ENCODE assay signal across 17 cellular contexts in genomic region chr10:110222896-110223675, GRCh38. TPM values are rescaled to one million over a fixed set of nuclear protein-coding genes. Genes with fewer than 3 reads are reported as not detected.
DNase-seq lines count a peak whose midpoint lies in the region; ATAC-seq, FAIRE-seq and TF ChIP-seq lines count a peak whose summit lies in the region.
"Had no signal": no experiment of that assay in that cellular context is flagged by ENCODE, and none has a peak within 500 bp of the region (broad histone marks: within the 10 kb centered on the region; RNA-seq: fewer than 3 reads in every experiment).

No MANE protein-coding gene starts in this region.

- H3K4me1 ChIP-seq in BLaER1 = peaks cover 59% of the 10 kb centered on the region
- H3K4me1 ChIP-seq in rectal smooth muscle tissue (ENCODE audit: control insufficient read depth, insufficient read depth, low read length) = peaks cover 21% of the 10 kb centered on the region

- ATAC-seq in HG03196 (IDR thresholded peaks at IDR 0.05; ENCODE audit: unreplicated experiment) = no peak
- ATAC-seq in naive thymus-derived CD8-positive, alpha-beta T cell = no peak
- ATAC-seq: mucosa of descending colon had no signal

- DNase-seq in GM19239 (ENCODE audit: insufficient read length, low spot score) (no peak), coronary artery (ENCODE audit: low spot score) (no peak)
- DNase-seq in naive thymus-derived CD8-positive, alpha-beta T cell = no peak
- no peak for DNase-seq in stimulated activated naive CD4-positive, alpha-beta T cell (lab: John Stamatoyannopoulos, UW)
- DNase-seq: activated naive CD4-positive, alpha-beta T cell treated with anti-CD3 and anti-CD28 coated beads, Interleukin-2, amount 10 ng/mL, durations not matched to agents 7 days and 5 days; DMS79; mucosa of descending colon; NCI-H187; retina; stimulated activated CD4-positive, alpha-beta T cell treated with anti-CD3 and anti-CD28 coated beads, Interleukin-2, amount 100 ng/mL, for 24 hours had no signal

- POLR2A ChIA-PET in naive thymus-derived CD8-positive, alpha-beta T cell (lab: Charles Lee) = interaction anchor here (0.6 to 10.1 kb wide), 3 partner anchors 13 to 92 kb away, joined by 3 to 153 read pairs (median 3); partner anchors contain the start of gene MXI1

- H3K4me2 ChIP-seq in BLaER1 = 0 out of 2 replicates have a peak overlapping the region, but pooled peaks have one; percentile 67

- peaks cover 82% of the 10 kb centered on the region for H4K20me1 ChIP-seq in BLaER1

- H3K9me3 ChIP-seq in BLaER1 = no peaks in the 10 kb centered on the region
- H3K9me3 ChIP-seq: mucosa of descending colon, SJSA1 had no signal

- FAIRE-seq in GM19239 (lab: Jason Lieb, UNC) = peak; percentile 4
- FAIRE-seq: endometrium, keratinocyte, urothelium cell line had no signal

- H3K4me3 Mint-ChIP-seq in naive thymus-derived CD8-positive, alpha-beta T cell = peak overlapping the region in 3 of 10 donors; percentile 4 to 28 (median 24)

- 0 out of 2 replicates have a peak, but pooled peaks cover under 1% of the 10 kb centered on the region for H3K36me3 ChIP-seq in BLaER1
- H3K36me3 ChIP-seq in rectal smooth muscle tissue (ENCODE audit: control insufficient read depth, insufficient read depth, low read length) = no peaks in the 10 kb centered on the region
- H3K36me3 ChIP-seq: SJSA1 had no signal

- H3K27ac Mint-ChIP-seq in naive thymus-derived CD8-positive, alpha-beta T cell = no peak overlapping the region

- H3K27me3 Mint-ChIP-seq in naive thymus-derived CD8-positive, alpha-beta T cell = peaks cover 0 to 20% (median 7%) of the 10 kb centered on the region in 5 donors

- H3K27ac ChIP-seq in BLaER1 (no peak overlapping the region), coronary artery (peak overlapping the region; percentile 89 to 94), rectal smooth muscle tissue (ENCODE audit: low read depth, low read length) (peak overlapping the region; percentile 91)
- H3K27ac ChIP-seq: SJSA1 had no signal

- no peak for TF ChIP-seq CTCF in coronary artery (IDR thresholded peaks at IDR 0.05)

- H3K4me1 Mint-ChIP-seq in naive thymus-derived CD8-positive, alpha-beta T cell = peaks cover 12 to 34% (median 30%) of the 10 kb centered on the region in 4 donors

- no peaks in the 10 kb centered on the region for H3K9me3 Mint-ChIP-seq in naive thymus-derived CD8-positive, alpha-beta T cell
- H3K9me3 Mint-ChIP-seq: activated naive CD4-positive, alpha-beta T cell treated with anti-CD3 and anti-CD28 coated beads, Interleukin-2, amount 10 ng/mL, durations not matched to agents 7 days and 5 days had no signal

- no peaks in the 10 kb centered on the region for H3K36me3 Mint-ChIP-seq in naive thymus-derived CD8-positive, alpha-beta T cell

- H3K9ac ChIP-seq in BLaER1 (no peak overlapping the region), rectal smooth muscle tissue (ENCODE audit: low read length) (no peak overlapping the region)

- H3K27me3 ChIP-seq in BLaER1 (no peaks in the 10 kb centered on the region), rectal smooth muscle tissue (ENCODE audit: control insufficient read depth, insufficient read depth, low read length) (no peaks in the 10 kb centered on the region)
- H3K27me3 ChIP-seq: SJSA1 had no signal

- H3K4me3 ChIP-seq in BLaER1 (no peak overlapping the region), coronary artery (no peak overlapping the region), rectal smooth muscle tissue (ENCODE audit: low read length) (no peak overlapping the region)
- H3K4me3 ChIP-seq: mucosa of descending colon, SJSA1 had no signal

RNA-seq across cellular contexts. Expression of gene MXI1, which starts 15.7 kb away (rescaled TPM):
- total RNA-seq in naive thymus-derived CD8-positive, alpha-beta T cell = 10 to 100 TPM; 36.9 to 37.7 TPM
- 10 to 100 TPM; 18.1 to 20.9 (median 20.1) TPM for polyA plus RNA-seq in naive thymus-derived CD8-positive, alpha-beta T cell
